Comparison of ENCODE assay signal across 16 cellular contexts in genomic region chr16:8949536-8950418, GRCh38. TPM values are rescaled to one million over a fixed set of nuclear protein-coding genes. Genes with fewer than 3 reads are reported as not detected.
DNase-seq lines count a peak whose midpoint lies in the region; ATAC-seq, FAIRE-seq and TF ChIP-seq lines count a peak whose summit lies in the region.
"Had no signal": no experiment of that assay in that cellular context is flagged by ENCODE, and none has a peak within 500 bp of the region (broad histone marks: within the 10 kb centered on the region; RNA-seq: fewer than 3 reads in every experiment).

No MANE protein-coding gene starts in this region.

- no peak overlapping the region for H2BK5ac ChIP-seq in IMR-90 (ENCODE audit: low read depth, low read length, poor library complexity, severe bottlenecking)

- H3K79me2 ChIP-seq in SK-N-SH (ENCODE audit: insufficient read depth) (peaks cover 93% of the 10 kb centered on the region), astrocyte (ENCODE audit: insufficient read depth, low read length) (peaks cover 95% of the 10 kb centered on the region)

- no peak overlapping the region for H3K18ac ChIP-seq in IMR-90 (ENCODE audit: low read depth, low read length)

- H2AK5ac ChIP-seq in IMR-90 (ENCODE audit: low read depth, low read length): no peak overlapping the region

- H3K9me1 ChIP-seq in IMR-90 (ENCODE audit: insufficient read depth, low read length): peaks cover 36% of the 10 kb centered on the region

- H3K4me3 Mint-ChIP-seq in astrocyte (ENCODE audit: unreplicated experiment) (no peak overlapping the region), osteocyte (ENCODE audit: unreplicated experiment) (no peak overlapping the region)
- H3K4me3 Mint-ChIP-seq: nephron had no signal

- no peak overlapping the region for H2BK20ac ChIP-seq in IMR-90 (ENCODE audit: low read depth, low read length)

- no peak overlapping the region for H4K91ac ChIP-seq in IMR-90 (ENCODE audit: insufficient read depth, low read depth, low read length)

- no peak overlapping the region for H2BK120ac ChIP-seq in IMR-90 (ENCODE audit: low read depth, low read length)

- H3K56ac ChIP-seq in IMR-90 (ENCODE audit: extremely low read depth, insufficient read depth, low read length): no peak overlapping the region

- H3K9me3 ChIP-seq in SK-N-SH (no peaks in the 10 kb centered on the region), IMR-90 (ENCODE audit: control insufficient read depth, insufficient read depth, low read length) (no peaks in the 10 kb centered on the region), astrocyte (ENCODE audit: insufficient read depth, low read depth, low read length) (no peaks in the 10 kb centered on the region)
- H3K9me3 ChIP-seq: thoracic aorta had no signal

- no peak overlapping the region for H4K8ac ChIP-seq in IMR-90 (ENCODE audit: low read depth in 2 of 2, low read length in 2 of 2)

- DNase-seq in SK-N-SH: no peak
- no peak for DNase-seq in IMR-90
- DNase-seq in astrocyte (ENCODE audit: low read depth): peak; percentile 26
- DNase-seq in osteocyte (ENCODE audit: extremely low spot score, unreplicated experiment): no peak
- DNase-seq in DMS153 treated with DMSO at 0.1 percent for 48 hours (lab: John Stamatoyannopoulos, UW; ENCODE audit: unreplicated experiment): no peak
- DNase-seq: 8988T; activated effector memory CD4-positive, alpha-beta T cell treated with anti-CD3 and anti-CD28 coated beads, Interleukin-2, amount 50 U/mL, for 16 hours; caudate nucleus; NCI-H2029; NCI-H82 had no signal

- H2AFZ ChIP-seq in SK-N-SH (ENCODE audit: low read depth) (no peak overlapping the region), IMR-90 (replicated peaks; ENCODE audit: low read length, poor library complexity) (no peak overlapping the region), astrocyte (ENCODE audit: low read depth, low read length) (no peak overlapping the region)

- no TSS peak for BruUV-seq in IMR-90 (replicated peaks; lab: Mats Ljungman, UMichigan)

- TF ChIP-seq CTCF in SK-N-SH (IDR thresholded peaks at IDR 0.05) (no peak), IMR-90 (conservative IDR thresholded peaks at IDR 0.05; ENCODE audit: low read depth, low read length) (no peak), astrocyte (IDR thresholded peaks at IDR 0.05; ENCODE audit: insufficient read depth, low read depth, low read length) (no peak), osteocyte (IDR thresholded peaks at IDR 0.05) (no peak)

- no peaks in the 10 kb centered on the region for H3K9me2 ChIP-seq in SK-N-SH

- peaks cover 3% of the 10 kb centered on the region for H3F3A ChIP-seq in SK-N-SH (replicated peaks; ENCODE audit: insufficient read depth)

- TF ChIP-seq EP300 in SK-N-SH (IDR thresholded peaks at IDR 0.05; ENCODE audit: borderline replicate concordance in 1 of 2, low read depth in 1 of 2, low read length in 1 of 2): no peak

- H4K20me1 ChIP-seq in SK-N-SH (ENCODE audit: insufficient read depth) (peaks cover 95% of the 10 kb centered on the region), IMR-90 (ENCODE audit: insufficient read depth, low read length) (peaks cover 95% of the 10 kb centered on the region), astrocyte (ENCODE audit: insufficient read depth, low read length) (peaks cover 93% of the 10 kb centered on the region)

- H3K9me3 Mint-ChIP-seq in astrocyte (ENCODE audit: unreplicated experiment) (no peaks in the 10 kb centered on the region), osteocyte (ENCODE audit: unreplicated experiment) (no peaks in the 10 kb centered on the region)
- H3K9me3 Mint-ChIP-seq: nephron had no signal

- in situ Hi-C loops in IMR-90 (cut with MboI; ENCODE audit: low sequenced_read_pairs): no loop called here

- dilution Hi-C loops in IMR-90 (cut with HindIII; ENCODE audit: low sequenced_read_pairs, unreplicated experiment): no loop called here

- FAIRE-seq in astrocyte (lab: Jason Lieb, UNC): no peak

- POLR2A ChIA-PET in SK-N-SH (lab: Yijun Ruan, JAX) (no interaction called here), IMR-90 (lab: Charles Lee; ENCODE audit: unreplicated experiment) (no interaction called here)

- peak overlapping the region; percentile 93 for H3K27ac Mint-ChIP-seq in astrocyte (ENCODE audit: unreplicated experiment)
- peak overlapping the region; percentile 39 for H3K27ac Mint-ChIP-seq in osteocyte (ENCODE audit: unreplicated experiment)

- H3K23ac ChIP-seq in IMR-90 (ENCODE audit: low read depth, low read length): no peak overlapping the region

- CTCF ChIA-PET in SK-N-SH (lab: Yijun Ruan, JAX): interaction anchor here (0.8 to 7.4 kb wide), 4 partner anchors 10 to 70 kb away, joined by 4 to 59 read pairs (median 7); no protein-coding TSS in a partner anchor
- CTCF ChIA-PET in IMR-90 (lab: Yijun Ruan, JAX): interaction anchor here (1.9 kb wide), 1 partner anchor 13 kb away, joined by 6 read pairs; no protein-coding TSS in a partner anchor

- H2AK9ac ChIP-seq in IMR-90 (replicated peaks; ENCODE audit: low read depth, low read length, poor library complexity): no peak overlapping the region

- peak overlapping the region in 1 of 2 experiments; percentile 20; a peak in 1 of 4 replicates for H3K27ac ChIP-seq in SK-N-SH (ENCODE audit: low read depth in 2 of 2, low read length in 1 of 2)
- no peak overlapping the region for H3K27ac ChIP-seq in IMR-90 (ENCODE audit: insufficient read depth, low read length)
- H3K27ac ChIP-seq in astrocyte (ENCODE audit: low read depth, low read length): no peak overlapping the region
- H3K27ac ChIP-seq: thoracic aorta, VCaP had no signal

- H3K27me3 Mint-ChIP-seq in astrocyte (ENCODE audit: low read depth, unreplicated experiment) (no peaks in the 10 kb centered on the region), osteocyte (ENCODE audit: unreplicated experiment) (no peaks in the 10 kb centered on the region)

- intact Hi-C loops in IMR-90 (cut with micrococcal nuclease): loop anchor here (1.0 to 10.0 kb wide), 4 partner anchors 9 to 65 kb away; partner anchors contain the start of gene LITAFD

- no peak overlapping the region for H3K14ac ChIP-seq in IMR-90 (replicated peaks; ENCODE audit: low read depth, low read length)

- H3K9ac ChIP-seq in SK-N-SH (no peak overlapping the region), IMR-90 (ENCODE audit: low read depth, low read length) (no peak overlapping the region), astrocyte (ENCODE audit: low read length) (no peak overlapping the region)

- H2BK15ac ChIP-seq in IMR-90 (ENCODE audit: low read depth, low read length): no peak overlapping the region

- H3K79me1 ChIP-seq in IMR-90 (ENCODE audit: low read depth in 1 of 2, low read length in 2 of 2): peaks cover 4 to 77% of the 10 kb centered on the region in 2 experiments

- no peak for TF ChIP-seq RAD21 in SK-N-SH (IDR thresholded peaks at IDR 0.05; ENCODE audit: low read length)
- TF ChIP-seq RAD21 in IMR-90 (IDR thresholded peaks at IDR 0.05; ENCODE audit: low read length): no peak

- H3K36me3 Mint-ChIP-seq in astrocyte (ENCODE audit: low read depth, unreplicated experiment) (no peaks in the 10 kb centered on the region), osteocyte (ENCODE audit: unreplicated experiment) (no peaks in the 10 kb centered on the region)

- no peak overlapping the region for H3K4me2 ChIP-seq in SK-N-SH
- H3K4me2 ChIP-seq in IMR-90 (ENCODE audit: low read depth, low read length): no peak overlapping the region
- no peak overlapping the region for H3K4me2 ChIP-seq in astrocyte (ENCODE audit: low read length)

- H3K27me3 ChIP-seq in SK-N-SH (ENCODE audit: insufficient read depth) (no peaks in the 10 kb centered on the region), IMR-90 (ENCODE audit: control insufficient read depth, insufficient read depth, low read length) (no peaks in the 10 kb centered on the region), astrocyte (ENCODE audit: insufficient read depth, low read length) (no peaks in the 10 kb centered on the region)

- H4K5ac ChIP-seq in IMR-90 (ENCODE audit: low read depth, low read length): no peak overlapping the region

- H3K4me3 ChIP-seq in SK-N-SH (ENCODE audit: low read depth in 2 of 2, low read length in 1 of 2) (no peak overlapping the region), IMR-90 (ENCODE audit: insufficient read depth, low read depth, low read length) (no peak overlapping the region), astrocyte (ENCODE audit: insufficient read depth, low read depth, low read length) (no peak overlapping the region)

- peaks cover 14 to 40% of the 10 kb centered on the region in 2 experiments; a peak in 2 of 4 replicates for H3K4me1 ChIP-seq in SK-N-SH (ENCODE audit: control insufficient read depth in 1 of 2, insufficient read depth in 2 of 2, low read depth in 1 of 2, low read length in 1 of 2)
- H3K4me1 ChIP-seq in IMR-90 (ENCODE audit: control insufficient read depth, insufficient read depth, low read length): peaks cover 16% of the 10 kb centered on the region
- H3K4me1 ChIP-seq in astrocyte (ENCODE audit: insufficient read depth, low read length): peaks cover 17% of the 10 kb centered on the region

- no peak for TF ChIP-seq POLR2A in IMR-90 (IDR thresholded peaks at IDR 0.05; ENCODE audit: low read depth, low read length)

- ATAC-seq in SK-N-SH treated with all-trans-retinoic acid at 6 μM for 48 hours (no peak), IMR-90 (ENCODE audit: low read depth) (peak; percentile 27; the same call in 1 of the 2 replicates), HG02759 (IDR thresholded peaks at IDR 0.05; ENCODE audit: unreplicated experiment) (no peak), HG02840 (IDR thresholded peaks at IDR 0.05; ENCODE audit: low FRiP score, unreplicated experiment) (no peak)

- H3K36me3 ChIP-seq in SK-N-SH (replicated peaks in 1 of 2; ENCODE audit: control insufficient read depth in 1 of 2, insufficient read depth in 2 of 2, low read length in 1 of 2) (no peaks in the 10 kb centered on the region), IMR-90 (ENCODE audit: control insufficient read depth, insufficient read depth, low read length) (no peaks in the 10 kb centered on the region), astrocyte (ENCODE audit: insufficient read depth, low read length) (no peaks in the 10 kb centered on the region)
- H3K36me3 ChIP-seq: thoracic aorta had no signal

- no peak overlapping the region for H3K4ac ChIP-seq in IMR-90 (ENCODE audit: low read depth, low read length)

- 88% methylated on average over 6 of the region's 6 CpGs for WGBS in SK-N-SH (ENCODE audit: low lambda C conversion rate)
- WGBS in IMR-90 (ENCODE audit: extremely low coverage in 2 of 2, insufficient read length in 1 of 2), 2 experiments: 100% methylated on average over 3 of the region's 6 CpGs; no CpG with 5 or more reads in 1 of the 2 experiments

- H3K4me1 Mint-ChIP-seq in astrocyte (ENCODE audit: low read depth, unreplicated experiment) (peaks cover 44% of the 10 kb centered on the region), osteocyte (ENCODE audit: unreplicated experiment) (peaks cover 39% of the 10 kb centered on the region)

RNA-seq across cellular contexts. Expression of gene USP7, which starts 13.9 kb away (rescaled TPM):
- polyA plus RNA-seq in SK-N-SH (2012; rRNA removed) (8.4 and 8.6 TPM in 2 replicates), IMR-90 (2012; rRNA removed) (13.9 and 17.8 TPM in 2 replicates)
- polyA plus RNA-seq in SK-N-SH (2012; cell fraction: cytosol; rRNA removed): 11.0 and 13.7 TPM in 2 replicates
- 24.5 and 33.7 TPM in 2 replicates for polyA plus RNA-seq in SK-N-SH (2012; cell fraction: nucleus; rRNA removed)
- total RNA-seq in IMR-90 (2012; rRNA removed) (28.3 and 45.8 TPM in 2 replicates), astrocyte (93.6 and 96.9 TPM in 2 replicates), osteocyte (81.6 and 88.2 TPM in 2 replicates)
- polyA plus RNA-seq in IMR-90 (2012; cell fraction: cytosol; rRNA removed): 3.1 and 3.8 TPM in 2 replicates
- polyA plus RNA-seq in IMR-90 (2012; cell fraction: nucleus; rRNA removed; ENCODE audit: low replicate concordance): 10.5 and 40.9 TPM in 2 replicates
